18 cellular contexts compared by ENCODE assay signal in the genomic region with DNA sequence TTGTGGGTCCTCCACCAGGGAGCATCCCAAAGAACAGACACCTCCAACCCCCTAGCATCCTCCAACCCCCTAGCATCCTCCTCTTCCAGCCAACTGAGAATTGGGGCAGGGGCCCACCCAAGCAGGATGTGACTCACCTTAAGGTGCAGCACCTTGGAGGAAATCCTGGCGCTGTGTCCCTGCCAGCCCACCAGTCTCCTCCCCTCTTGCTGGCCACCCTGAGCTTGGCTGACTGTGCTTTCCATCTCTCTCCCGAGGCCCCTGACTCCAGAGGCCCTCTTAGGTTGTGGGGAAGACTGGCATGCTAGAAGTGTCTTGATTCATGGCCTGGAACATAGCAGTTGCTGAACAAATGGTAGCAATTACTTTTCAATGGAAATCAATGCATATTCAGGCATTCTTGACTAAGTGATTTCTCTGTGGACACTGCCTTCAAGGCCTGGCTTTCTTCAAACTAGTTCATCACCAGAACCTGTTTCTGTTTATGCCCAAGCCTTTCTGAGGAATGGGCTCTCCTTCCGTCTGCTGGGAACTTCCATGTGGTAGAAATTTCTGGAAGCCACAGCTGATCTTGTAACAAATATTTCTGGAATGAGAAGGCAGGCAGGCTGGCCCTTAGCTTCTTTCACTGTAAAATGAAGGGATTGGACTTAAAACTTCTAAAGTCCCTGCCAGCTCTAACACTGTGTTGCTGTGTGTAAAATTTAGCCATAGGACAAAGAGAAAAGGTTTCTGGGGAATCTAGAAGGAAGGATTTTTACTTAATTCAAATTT.
DNase-seq lines count a peak whose midpoint lies in the region; ATAC-seq and TF ChIP-seq lines count a peak whose summit lies in the region.
"Had no signal": no experiment of that assay in that cellular context is flagged by ENCODE, and none has a peak within 500 bp of the region (broad histone marks: within the 10 kb centered on the region; RNA-seq: fewer than 3 reads in every experiment).

No MANE protein-coding gene starts in this region.

- H3K4me3 ChIP-seq in AG10803 (ENCODE audit: low read length) (no peak overlapping the region), fibroblast of lung (replicated peaks in 1 of 4; ENCODE audit: control extremely low read depth in 1 of 4, insufficient read depth in 1 of 4, low read depth in 3 of 4, low read length in 4 of 4) (no peak overlapping the region), trophoblast cell (ENCODE audit: low read depth, low read length) (no peak overlapping the region), vagina (no peak overlapping the region)
- H3K4me3 ChIP-seq: heart left ventricle, SJSA1 had no signal

- no peaks in the 10 kb centered on the region for H3K79me1 ChIP-seq in trophoblast cell (ENCODE audit: low read length)

- peak overlapping the region; percentile 23 for H3K27ac ChIP-seq in fibroblast of lung (ENCODE audit: insufficient read depth, low read length)
- H3K27ac ChIP-seq in trophoblast cell (ENCODE audit: low read depth, low read length), result no peak overlapping the region
- no peak overlapping the region for H3K27ac ChIP-seq in vagina
- H3K27ac ChIP-seq: heart left ventricle, SJSA1 had no signal

- H3K79me2 ChIP-seq in fibroblast of lung (ENCODE audit: control insufficient read depth, insufficient read depth, low read length) (no peaks in the 10 kb centered on the region), trophoblast cell (ENCODE audit: control insufficient read depth, insufficient read depth, low read length, poor library complexity) (no peaks in the 10 kb centered on the region)

- H3K36me3 ChIP-seq in fibroblast of lung (ENCODE audit: control insufficient read depth, insufficient read depth, low read length) (peaks cover 13% of the 10 kb centered on the region), trophoblast cell (ENCODE audit: control insufficient read depth in 1 of 2, insufficient read depth in 2 of 2, low read length in 2 of 2) (peaks cover 23 to 29% of the 10 kb centered on the region in 2 experiments), vagina (peaks cover 0 to 48% of the 10 kb centered on the region in 2 donors)

- H3K18ac ChIP-seq in trophoblast cell (ENCODE audit: low read length), result no peak overlapping the region

- no peak overlapping the region for H2AK5ac ChIP-seq in trophoblast cell (ENCODE audit: low read length)

- no peaks in the 10 kb centered on the region for H4K20me1 ChIP-seq in fibroblast of lung (ENCODE audit: control insufficient read depth, extremely low read depth, insufficient read depth, low read length)

- peaks cover 5% of the 10 kb centered on the region for H3K4me1 ChIP-seq in fibroblast of lung (ENCODE audit: control insufficient read depth, extremely low read depth, insufficient read depth, low read length)
- H3K4me1 ChIP-seq in trophoblast cell (ENCODE audit: control insufficient read depth in 1 of 2, insufficient read depth in 2 of 2, low read length in 2 of 2), result peaks cover 4 to 6% of the 10 kb centered on the region in 2 experiments
- no peaks in the 10 kb centered on the region for H3K4me1 ChIP-seq in vagina
- H3K4me1 ChIP-seq: heart left ventricle had no signal

- WGBS in trophoblast cell (ENCODE audit: extremely low coverage, insufficient coverage, insufficient read length), result no CpG with 5 or more reads among the region's 3 CpGs

- no peak for ATAC-seq in left lobe of liver
- ATAC-seq: heart left ventricle; PC-3; stimulated activated naive CD8-positive, alpha-beta T cell treated with anti-CD3 and anti-CD28 coated beads, Interleukin-15, amount 100 ng/mL, for 72 hours had no signal

- H3K4ac ChIP-seq in trophoblast cell (ENCODE audit: low read depth, low read length), result no peak overlapping the region

- no peaks in the 10 kb centered on the region for H3K27me3 ChIP-seq in fibroblast of lung (ENCODE audit: control insufficient read depth, insufficient read depth, low read length)
- no peaks in the 10 kb centered on the region for H3K27me3 ChIP-seq in trophoblast cell (ENCODE audit: insufficient read depth, low read length)
- H3K27me3 ChIP-seq in vagina, result no peaks in the 10 kb centered on the region
- H3K27me3 ChIP-seq: heart left ventricle, SJSA1 had no signal

- H3K4me2 ChIP-seq in fibroblast of lung (ENCODE audit: extremely low read depth, insufficient read depth, low read length) (no peak overlapping the region), trophoblast cell (ENCODE audit: low read length) (no peak overlapping the region)

- no peak overlapping the region for H2BK5ac ChIP-seq in trophoblast cell (ENCODE audit: low read depth, low read length, poor library complexity)

- H2AFZ ChIP-seq in fibroblast of lung (ENCODE audit: low read length) (no peak overlapping the region), trophoblast cell (ENCODE audit: insufficient read depth, low read length, poor library complexity) (no peak overlapping the region)

- no peak overlapping the region for H2BK120ac ChIP-seq in trophoblast cell (ENCODE audit: insufficient read depth, low read length, poor library complexity)

- no peak overlapping the region for H4K8ac ChIP-seq in trophoblast cell (ENCODE audit: low read depth, low read length)

- TF ChIP-seq CTCF in AG10803 (conservative IDR thresholded peaks at IDR 0.05; ENCODE audit: low read length) (no peak), fibroblast of lung (conservative IDR thresholded peaks at IDR 0.05 in 1 of 2, IDR thresholded peaks at IDR 0.05 in 1 of 2; ENCODE audit: low read depth in 1 of 2, low read length in 2 of 2) (no peak), vagina (IDR thresholded peaks at IDR 0.05) (no peak)

- H3K23ac ChIP-seq in trophoblast cell (ENCODE audit: low read length), result no peak overlapping the region

- DNase-seq in AG10803 (ENCODE audit: low read depth), result peak; percentile 94
- DNase-seq in RPMI7951 (ENCODE audit: low read depth), result peak; percentile 36
- peak; percentile 13 to 86 for DNase-seq in fibroblast of lung (ENCODE audit: low read depth in 2 of 2)
- DNase-seq in trophoblast cell, result peak; percentile 20 to 42
- DNase-seq in T-helper 1 cell, result no peak
- DNase-seq in vagina (ENCODE audit: extremely low spot score in 2 of 2), result no peak
- no peak for DNase-seq in left lobe of liver (ENCODE audit: low spot score)
- no peak for DNase-seq in GOT3 (lab: John Stamatoyannopoulos, UW)
- DNase-seq: AML-193; cortex of kidney; H7; heart left ventricle; NCI-H1436 treated with DMSO at 0.1 percent for 48 hours; NCI-H82; PC-3; stimulated activated naive CD8-positive, alpha-beta T cell treated with anti-CD3 and anti-CD28 coated beads, Interleukin-15, amount 100 ng/mL, for 72 hours; T-helper 9 cell had no signal

- H3K9ac ChIP-seq in fibroblast of lung (ENCODE audit: insufficient read depth, low read length) (no peak overlapping the region), trophoblast cell (ENCODE audit: low read length) (peak overlapping the region; percentile 14)

- intact Hi-C loops in vagina (cut with DNase I), result no loop called here

- TF ChIP-seq POLR2A in vagina (IDR thresholded peaks at IDR 0.05), result no peak

- H4K12ac ChIP-seq in trophoblast cell (ENCODE audit: low read depth, low read length), result no peak overlapping the region

- H3K14ac ChIP-seq in trophoblast cell (ENCODE audit: low read length), result no peak overlapping the region

- no peak overlapping the region for H4K91ac ChIP-seq in trophoblast cell (ENCODE audit: low read depth, low read length)

- H3K9me3 ChIP-seq in fibroblast of lung (ENCODE audit: control insufficient read depth, insufficient read depth, low read depth, low read length) (no peaks in the 10 kb centered on the region), trophoblast cell (ENCODE audit: insufficient read depth, low read depth, low read length) (peaks cover 8% of the 10 kb centered on the region), vagina (no peaks in the 10 kb centered on the region)
- H3K9me3 ChIP-seq: heart left ventricle, SJSA1 had no signal

- H2BK12ac ChIP-seq in trophoblast cell (ENCODE audit: low read length), result no peak overlapping the region

Comparison
In these comparisons a context has a peak if more than half of its experiments do, and no peak if none do; other contexts are left out.
1. DNase-seq: peak in AG10803 (single experiment), RPMI7951 (single experiment), fibroblast of lung (2 of 2) and trophoblast cell (2 of 2); none in T-helper 1 cell (0 of 5), vagina (0 of 2), left lobe of liver (single experiment) and GOT3 (single experiment).